8 cellular contexts compared by ENCODE assay signal in genomic region chr19:45405435-45406164, GRCh38. TPM values are rescaled to one million over a fixed set of nuclear protein-coding genes. Genes with fewer than 3 reads are reported as not detected.
DNase-seq lines count a peak whose midpoint lies in the region; ATAC-seq and TF ChIP-seq lines count a peak whose summit lies in the region.

No MANE protein-coding gene starts in this region.

- peaks cover 13% of the 10 kb centered on the region for H3K36me3 Mint-ChIP-seq in central memory CD8-positive, alpha-beta T cell (ENCODE audit: insufficient read depth)

- peak overlapping the region; percentile 95 for H3K4me3 Mint-ChIP-seq in central memory CD8-positive, alpha-beta T cell

- H3K36me3 ChIP-seq in kidney epithelial cell (ENCODE audit: control insufficient read depth, insufficient read depth, low read length): no peaks in the 10 kb centered on the region

- ATAC-seq in GM18873 (IDR thresholded peaks at IDR 0.05; ENCODE audit: low FRiP score, unreplicated experiment) (peak; percentile 39), HG03108 (IDR thresholded peaks at IDR 0.05; ENCODE audit: unreplicated experiment) (peak; percentile 31)
- peak; percentile 61 to 62 for ATAC-seq in activated CD4-positive, CD25-positive, alpha-beta regulatory T cell treated with anti-CD3 and anti-CD28 coated beads, Interleukin-2, amount 50 U/mL, for 24 hours
- ATAC-seq in central memory CD8-positive, alpha-beta T cell (replicated peaks; ENCODE audit: extremely low read depth, poor library complexity, severe bottlenecking): peak; percentile 66

- H3K4me3 ChIP-seq in kidney epithelial cell (ENCODE audit: low read depth, low read length): peak overlapping the region; percentile 86

- peak overlapping the region; percentile 96 for H3K27ac Mint-ChIP-seq in central memory CD8-positive, alpha-beta T cell (ENCODE audit: low read depth)

- peak; percentile 92 for DNase-seq in AG08396 (ENCODE audit: low spot score)
- peak; percentile 88 for DNase-seq in NCI-H2227 treated with DMSO at 0.1 percent for 48 hours (lab: John Stamatoyannopoulos, UW)
- DNase-seq in central memory CD8-positive, alpha-beta T cell (ENCODE audit: low spot score in 2 of 2): peak; percentile 68 to 75
- peak; percentile 75 for DNase-seq in kidney epithelial cell (ENCODE audit: low read depth)
- DNase-seq in stimulated activated CD4-positive, alpha-beta T cell treated with anti-CD3 and anti-CD28 coated beads, Interleukin-15, amount 100 ng/mL, for 24 hours: peak; percentile 90

- H3K4me1 Mint-ChIP-seq in central memory CD8-positive, alpha-beta T cell: peaks cover 42% of the 10 kb centered on the region

- H3K27me3 Mint-ChIP-seq in central memory CD8-positive, alpha-beta T cell: peaks cover 25% of the 10 kb centered on the region

- no peaks in the 10 kb centered on the region for H3K9me3 Mint-ChIP-seq in central memory CD8-positive, alpha-beta T cell

- TF ChIP-seq CTCF in kidney epithelial cell (IDR thresholded peaks at IDR 0.05; ENCODE audit: insufficient read depth, low read length, poor library complexity, severe bottlenecking): no peak

- H3K27me3 ChIP-seq in kidney epithelial cell (ENCODE audit: control insufficient read depth, insufficient read depth, low read length): no peaks in the 10 kb centered on the region

RNA-seq across cellular contexts. Expression of gene PPP1R13L, which starts 0.7 kb away (rescaled TPM):
- total RNA-seq in kidney epithelial cell: 30.9 and 34.5 TPM in 2 replicates

RNA-seq across cellular contexts. Expression of gene POLR1G, which starts 0.8 kb away (rescaled TPM):
- total RNA-seq in kidney epithelial cell: 18.0 and 24.4 TPM in 2 replicates

RNA-seq across cellular contexts. Expression of gene ERCC1, which starts 18.1 kb away (rescaled TPM):
- 67.1 and 79.5 TPM in 2 replicates for total RNA-seq in kidney epithelial cell

RNA-seq across cellular contexts. Expression of gene ERCC2, which starts 35.2 kb away (rescaled TPM):
- 18.5 and 28.6 TPM in 2 replicates for total RNA-seq in kidney epithelial cell

Comparison
In these comparisons a context has a peak if more than half of its experiments do, and no peak if none do; other contexts are left out.
1. Peak in every context shown above with its lines: DNase-seq, ATAC-seq and H3K4me3 ChIP-seq.